Comparison of ENCODE assay signal across 1 cellular context in genomic region chr12:120668797-120669054, GRCh38.
TF ChIP-seq lines count a peak whose summit lies in the region.

No MANE protein-coding gene starts in this region.

TF ChIP-seq in GM12878, 131 proteins besides CTCF, POLR2A, EP300 and RAD21:
- no peak for TF ChIP-seq MTA3 (IDR thresholded peaks at IDR 0.05; ENCODE audit: borderline replicate concordance, low read length)
- TF ChIP-seq HSF1 (IDR thresholded peaks at IDR 0.05; ENCODE audit: low read depth, low read length) = no peak
- TF ChIP-seq BMI1 (IDR thresholded peaks at IDR 0.05; ENCODE audit: borderline replicate concordance) = no peak
- TF ChIP-seq E2F4 (IDR thresholded peaks at IDR 0.05; ENCODE audit: low read depth, low read length) = no peak
